Comparison of ENCODE assay signal across 16 cellular contexts in genomic region chr10:13739178-13739577, GRCh38.
"Had no signal": no experiment of that assay in that cellular context is flagged by ENCODE, and none has a peak within 500 bp of the region (broad histone marks: within the 10 kb centered on the region; RNA-seq: fewer than 3 reads in every experiment).

No MANE protein-coding gene starts in this region.

- H3K4me3 ChIP-seq: gastroesophageal sphincter, heart right ventricle, lung, pancreas, sigmoid colon had no signal

- H3K27ac ChIP-seq: epithelial cell of prostate, gastroesophageal sphincter, heart right ventricle, pancreas, sigmoid colon had no signal

- H3K9me3 ChIP-seq: gastroesophageal sphincter, heart right ventricle, pancreas, sigmoid colon had no signal

- H3K4me3 Mint-ChIP-seq: activated CD4-positive, alpha-beta T cell treated with anti-CD3 and anti-CD28 coated beads, Interleukin-2, amount 10 ng/mL, durations not matched to agents 7 days and 5 days; activated naive CD8-positive, alpha-beta T cell treated with anti-CD3 and anti-CD28 coated beads, Interleukin-2, amount 50 U/mL, for 24 hours; mesothelial cell of epicardium had no signal

- H3K27me3 ChIP-seq: gastroesophageal sphincter, heart right ventricle, pancreas, sigmoid colon had no signal

- H3K9me3 Mint-ChIP-seq: activated CD4-positive, alpha-beta T cell treated with anti-CD3 and anti-CD28 coated beads, Interleukin-2, amount 10 ng/mL, durations not matched to agents 7 days and 5 days; activated naive CD8-positive, alpha-beta T cell treated with anti-CD3 and anti-CD28 coated beads, Interleukin-2, amount 50 U/mL, for 24 hours; mesothelial cell of epicardium had no signal

- ATAC-seq: activated naive CD8-positive, alpha-beta T cell treated with anti-CD3 and anti-CD28 coated beads, Interleukin-2, amount 50 U/mL, for 24 hours; gastroesophageal sphincter; heart right ventricle; left cardiac atrium; pancreas had no signal

- DNase-seq: activated CD4-positive, alpha-beta T cell treated with anti-CD3 and anti-CD28 coated beads, Interleukin-2, amount 10 ng/mL, durations not matched to agents 7 days and 5 days; activated naive CD4-positive, alpha-beta T cell treated with Interleukin-2 at 50 U/mL for 16 hours; activated naive CD8-positive, alpha-beta T cell treated with anti-CD3 and anti-CD28 coated beads, Interleukin-2, amount 50 U/mL, for 24 hours; activated T-cell treated with anti-CD3 and anti-CD28 coated beads for 4 hours; aorta; dermis blood vessel endothelial cell; heart right ventricle; left cardiac atrium; pancreas; sigmoid colon; stimulated activated CD4-positive, alpha-beta T cell treated with anti-CD3 and anti-CD28 coated beads, Interleukin-12 subunit alpha, Interleukin-12 subunit beta, amount 100 ng/mL, for 4 hours; stimulated activated CD4-positive, alpha-beta T cell treated with anti-CD3 and anti-CD28 coated beads, Interleukin-2, amount 100 ng/mL, for 24 hours had no signal

- H3K36me3 ChIP-seq: pancreas, sigmoid colon had no signal

- H3K27ac Mint-ChIP-seq: activated CD4-positive, alpha-beta T cell treated with anti-CD3 and anti-CD28 coated beads, Interleukin-2, amount 10 ng/mL, durations not matched to agents 7 days and 5 days; activated naive CD8-positive, alpha-beta T cell treated with anti-CD3 and anti-CD28 coated beads, Interleukin-2, amount 50 U/mL, for 24 hours; mesothelial cell of epicardium had no signal

- H3K4me1 ChIP-seq: gastroesophageal sphincter, pancreas, sigmoid colon had no signal

- H3K4me1 Mint-ChIP-seq: mesothelial cell of epicardium had no signal
